Comparison of ENCODE assay signal across 10 cellular contexts in genomic region chr10:77872947-77873557, GRCh38. TPM values are rescaled to one million over a fixed set of nuclear protein-coding genes. Genes with fewer than 3 reads are reported as not detected.
DNase-seq lines count a peak whose midpoint lies in the region; ATAC-seq and TF ChIP-seq lines count a peak whose summit lies in the region.
"Had no signal": no experiment of that assay in that cellular context is flagged by ENCODE, and none has a peak within 500 bp of the region (broad histone marks: within the 10 kb centered on the region; RNA-seq: fewer than 3 reads in every experiment).

No MANE protein-coding gene starts in this region.

- DNase-seq in Peyer's patch (no peak), epithelial cell of esophagus (ENCODE audit: low read depth) (peak; percentile 59), prostate gland (ENCODE audit: low spot score) (no peak), NCI-H2081 (lab: John Stamatoyannopoulos, UW) (no peak), NCI-H446 treated with DMSO at 0.1 percent for 48 hours (lab: John Stamatoyannopoulos, UW) (no peak)
- DNase-seq: NCI-H2171 had no signal

- H3K4me3 ChIP-seq in BLaER1, result no peak overlapping the region
- H3K4me3 ChIP-seq in Peyer's patch, result no peak overlapping the region
- H3K4me3 ChIP-seq in epithelial cell of esophagus (ENCODE audit: low read length), result no peak overlapping the region
- no peak overlapping the region for H3K4me3 ChIP-seq in prostate gland
- H3K4me3 ChIP-seq: K562 had no signal

- intact Hi-C loops in prostate gland (cut with DNase I), result no loop called here

- H3K4me1 ChIP-seq in BLaER1 (peaks cover 38% of the 10 kb centered on the region), Peyer's patch (peaks cover 7 to 26% (median 14%) of the 10 kb centered on the region in 4 donors), prostate gland (replicated peaks) (peaks cover 14% of the 10 kb centered on the region)

- no peak for TF ChIP-seq CTCF in Peyer's patch (IDR thresholded peaks at IDR 0.05)
- TF ChIP-seq CTCF in epithelial cell of esophagus (IDR thresholded peaks at IDR 0.05; ENCODE audit: insufficient read depth, low read depth, low read length, missing control alignments), result no peak
- no peak for TF ChIP-seq CTCF in prostate gland (IDR thresholded peaks at IDR 0.05)

- H4K20me1 ChIP-seq in BLaER1, result peaks cover 60% of the 10 kb centered on the region

- no peak overlapping the region for H3K9ac ChIP-seq in BLaER1

- H3K27me3 ChIP-seq in BLaER1 (no peaks in the 10 kb centered on the region), Peyer's patch (no peaks in the 10 kb centered on the region), prostate gland (replicated peaks; ENCODE audit: insufficient read depth) (no peaks in the 10 kb centered on the region)

- H3K27ac ChIP-seq in BLaER1 (0 out of 2 replicates have a peak overlapping the region, but pooled peaks have one; percentile 57), Peyer's patch (peak overlapping the region; percentile 36 to 86 (median 64)), prostate gland (peak overlapping the region; percentile 89 to 92)

- H3K9me3 ChIP-seq in BLaER1, result no peaks in the 10 kb centered on the region
- no peaks in the 10 kb centered on the region for H3K9me3 ChIP-seq in Peyer's patch
- no peaks in the 10 kb centered on the region for H3K9me3 ChIP-seq in prostate gland

- peaks cover 9% of the 10 kb centered on the region; the same call in 1 of the 2 replicates for H3K36me3 ChIP-seq in BLaER1
- no peaks in the 10 kb centered on the region for H3K36me3 ChIP-seq in Peyer's patch
- no peaks in the 10 kb centered on the region for H3K36me3 ChIP-seq in prostate gland

- TF ChIP-seq POLR2A in Peyer's patch (IDR thresholded peaks at IDR 0.05) (no peak), prostate gland (IDR thresholded peaks at IDR 0.05) (no peak)

- ATAC-seq in HG03159 (IDR thresholded peaks at IDR 0.05; ENCODE audit: unreplicated experiment), result no peak
- ATAC-seq in HG02973 (IDR thresholded peaks at IDR 0.05; ENCODE audit: unreplicated experiment), result no peak

- H3K4me2 ChIP-seq in BLaER1, result peak overlapping the region; percentile 72

- 52% methylated on average over 7 of the region's 7 CpGs for WGBS in prostate gland

RNA-seq across cellular contexts. Expression of gene DLG5, which starts 53.5 kb away (rescaled TPM):
- total RNA-seq in Peyer's patch (100 to 1,000 TPM in 1 of 4 donors, 10 to 100 TPM in 3; 40.6 to 134 (median 61.5) TPM), prostate gland (100 to 1,000 TPM in 1 of 2 donors, 10 to 100 TPM in 1; 72.3 to 134 TPM)
